In the genomic region with DNA sequence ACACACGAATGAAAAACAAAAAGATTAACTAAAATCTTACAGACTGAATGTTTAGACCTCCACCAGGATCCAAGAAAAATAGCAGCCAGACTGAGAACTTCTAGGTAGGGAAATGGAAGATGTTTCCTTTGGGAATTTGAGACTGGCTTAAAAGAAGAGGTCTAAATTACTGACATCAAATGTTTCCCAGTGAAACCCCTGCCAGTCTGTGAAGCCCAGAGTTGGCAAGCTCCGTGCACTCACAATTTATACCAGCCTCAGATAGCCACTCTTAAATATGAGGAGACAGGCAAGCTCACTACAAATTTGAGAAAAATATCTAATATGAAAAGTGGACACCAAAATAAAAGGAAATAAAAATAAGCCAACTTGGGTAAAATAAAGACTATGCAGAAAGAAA, we compare ENCODE assay signal across 25 cellular contexts.
"Had no signal": no experiment of that assay in that cellular context is flagged by ENCODE, and none has a peak within 500 bp of the region (broad histone marks: within the 10 kb centered on the region; RNA-seq: fewer than 3 reads in every experiment).

No MANE protein-coding gene starts in this region.

- H3K27ac ChIP-seq: ascending aorta, brain microvascular endothelial cell, coronary artery, esophagus squamous epithelium, sigmoid colon, testis, vagina had no signal

- H3K9me3 ChIP-seq: ascending aorta, esophagus squamous epithelium, gastrocnemius medialis, sigmoid colon, testis, vagina had no signal

- H3K4me2 ChIP-seq: smooth muscle cell had no signal

- H3K27me3 ChIP-seq: ascending aorta, brain microvascular endothelial cell, esophagus squamous epithelium, gastrocnemius medialis, sigmoid colon, testis, vagina had no signal

- H3K27ac Mint-ChIP-seq: activated B cell treated with CpG ODN at 0.5 μM for 24 hours; activated CD4-positive, alpha-beta T cell treated with anti-CD3 and anti-CD28 coated beads for 36 hours; activated naive CD4-positive, alpha-beta T cell treated with anti-CD3 and anti-CD28 coated beads, Interleukin-2, amount 50 U/mL, for 72 hours; activated T-cell treated with anti-CD3 and anti-CD28 coated beads, Interleukin-2, amount 50 U/mL, for 24 hours; activated T-helper 17 cell treated with anti-CD3 and anti-CD28 coated beads, Interleukin-2, amount 50 U/mL, for 72 hours; endodermal cell; natural killer cell treated with Interleukin-12 subunit alpha and Interleukin-12 subunit beta and Interleukin-15 and Interleukin-18, amount 100 ng/mL, for 72 hours; stimulated activated naive B cell treated with anti-CD40 and anti-IgM and Interleukin-4, amounts not matched to agents 10 μg/mL and 1 μg/mL and 100 μg/mL, for 72 hours; T-helper 17 cell had no signal

- H3K4me1 Mint-ChIP-seq: activated B cell treated with CpG ODN at 0.5 μM for 24 hours; activated CD4-positive, alpha-beta T cell treated with anti-CD3 and anti-CD28 coated beads for 36 hours; activated T-helper 17 cell treated with anti-CD3 and anti-CD28 coated beads, Interleukin-2, amount 50 U/mL, for 72 hours; central memory CD8-positive, alpha-beta T cell; endodermal cell; stimulated activated naive B cell treated with anti-CD40 and anti-IgM and Interleukin-4, amounts not matched to agents 10 μg/mL and 1 μg/mL and 100 μg/mL, for 72 hours; T-helper 17 cell had no signal

- H3K9me3 Mint-ChIP-seq: activated B cell treated with CpG ODN at 0.5 μM for 24 hours; endodermal cell; stimulated activated naive B cell treated with anti-CD40 and anti-IgM and Interleukin-4, amounts not matched to agents 10 μg/mL and 1 μg/mL and 100 μg/mL, for 72 hours had no signal

- H3K4me3 Mint-ChIP-seq: activated B cell treated with CpG ODN at 0.5 μM for 24 hours; activated CD4-positive, alpha-beta T cell treated with anti-CD3 and anti-CD28 coated beads for 36 hours; activated T-cell treated with anti-CD3 and anti-CD28 coated beads, Interleukin-2, amount 50 U/mL, for 24 hours; activated T-helper 17 cell treated with anti-CD3 and anti-CD28 coated beads, Interleukin-2, amount 50 U/mL, for 72 hours; central memory CD8-positive, alpha-beta T cell; endodermal cell; natural killer cell treated with Interleukin-12 subunit alpha and Interleukin-12 subunit beta and Interleukin-15 and Interleukin-18, amount 100 ng/mL, for 72 hours; stimulated activated naive B cell treated with anti-CD40 and anti-IgM and Interleukin-4, amounts not matched to agents 10 μg/mL and 1 μg/mL and 100 μg/mL, for 72 hours; T-helper 17 cell had no signal

- H3K27me3 Mint-ChIP-seq: activated B cell treated with CpG ODN at 0.5 μM for 24 hours; activated CD4-positive, alpha-beta T cell treated with anti-CD3 and anti-CD28 coated beads for 36 hours; activated T-cell treated with anti-CD3 and anti-CD28 coated beads, Interleukin-2, amount 50 U/mL, for 24 hours; activated T-helper 17 cell treated with anti-CD3 and anti-CD28 coated beads, Interleukin-2, amount 50 U/mL, for 72 hours; central memory CD8-positive, alpha-beta T cell; natural killer cell treated with Interleukin-12 subunit alpha and Interleukin-12 subunit beta and Interleukin-15 and Interleukin-18, amount 100 ng/mL, for 72 hours; stimulated activated naive B cell treated with anti-CD40 and anti-IgM and Interleukin-4, amounts not matched to agents 10 μg/mL and 1 μg/mL and 100 μg/mL, for 72 hours; T-helper 17 cell had no signal

- DNase-seq: activated B cell treated with CpG ODN at 0.5 μM for 24 hours; activated CD4-positive, alpha-beta T cell treated with anti-CD3 and anti-CD28 coated beads for 36 hours; activated CD4-positive, alpha-beta T cell treated with anti-CD3 and anti-CD28 coated beads, Interleukin-2, amount 50 U/mL, for 4 hours; activated CD8-positive, alpha-beta memory T cell treated with anti-CD3 and anti-CD28 coated beads for 24 hours; activated CD8-positive, alpha-beta memory T cell treated with anti-CD3 and anti-CD28 coated beads, Interleukin-2, amount 50 U/mL, for 4 hours; activated T-cell treated with anti-CD3 and anti-CD28 coated beads, Interleukin-2, amount 50 U/mL, for 24 hours; endodermal cell; esophagus squamous epithelium; gastrocnemius medialis; islet precursor cell; sigmoid colon; stimulated activated CD4-positive, alpha-beta T cell treated with anti-CD3 and anti-CD28 coated beads, Interleukin-15, amount 100 ng/mL, for 24 hours; stimulated activated naive B cell treated with anti-CD40 and anti-IgM and Interleukin-4, amounts not matched to agents 10 μg/mL and 1 μg/mL and 100 μg/mL, for 72 hours; T-helper 17 cell; testis; trophoblast cell had no signal

- ATAC-seq: activated CD4-positive, alpha-beta T cell treated with anti-CD3 and anti-CD28 coated beads for 36 hours; activated naive CD4-positive, alpha-beta T cell treated with anti-CD3 and anti-CD28 coated beads, Interleukin-2, amount 50 U/mL, for 72 hours; activated T-helper 17 cell treated with anti-CD3 and anti-CD28 coated beads, Interleukin-2, amount 50 U/mL, for 72 hours; gastrocnemius medialis; natural killer cell treated with Interleukin-12 subunit alpha and Interleukin-12 subunit beta and Interleukin-15 and Interleukin-18, amount 100 ng/mL, for 72 hours; stimulated activated naive B cell treated with anti-CD40 and anti-IgM and Interleukin-4, amounts not matched to agents 10 μg/mL and 1 μg/mL and 100 μg/mL, for 72 hours; T-helper 17 cell had no signal

- H3K4me3 ChIP-seq: ascending aorta, coronary artery, esophagus squamous epithelium, gastrocnemius medialis, sigmoid colon, smooth muscle cell, testis, vagina had no signal

- H3K36me3 ChIP-seq: ascending aorta, brain microvascular endothelial cell, esophagus squamous epithelium, gastrocnemius medialis, sigmoid colon, vagina had no signal

- H3K36me3 Mint-ChIP-seq: stimulated activated naive B cell treated with anti-CD40 and anti-IgM and Interleukin-4, amounts not matched to agents 10 μg/mL and 1 μg/mL and 100 μg/mL, for 72 hours had no signal

- H3K4me1 ChIP-seq: ascending aorta, esophagus squamous epithelium, gastrocnemius medialis, sigmoid colon, testis, vagina had no signal
